Comparison of ENCODE assay signal across 8 cellular contexts in the genomic region with DNA sequence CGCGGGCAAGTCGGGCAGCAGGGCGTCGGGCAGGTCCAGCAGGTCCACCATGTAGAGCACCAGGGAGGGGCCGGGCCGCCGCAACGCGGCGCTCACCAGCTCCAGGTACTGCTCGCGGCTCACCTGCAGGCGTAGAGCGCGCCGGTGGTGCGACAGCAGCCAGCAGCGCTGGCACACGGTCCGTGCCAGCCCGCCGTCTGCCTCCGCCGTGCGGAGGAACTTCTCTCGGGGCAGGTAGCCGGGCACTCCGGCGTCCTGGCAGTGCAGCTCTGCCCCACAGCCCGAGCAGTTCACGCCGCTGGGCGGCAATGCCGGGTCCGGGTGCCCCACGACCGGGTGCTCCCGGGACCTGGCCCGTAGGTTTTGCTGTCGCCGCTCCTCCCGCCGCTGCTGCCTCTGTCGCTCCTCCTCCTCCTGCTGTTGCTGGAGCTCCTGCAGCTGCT. TPM values are rescaled to one million over a fixed set of nuclear protein-coding genes. Genes with fewer than 3 reads are reported as not detected.
A peak's percentile ranks its signal among the peaks of the same experiment; 100 is the strongest.
DNase-seq lines count a peak whose midpoint lies in the region; ATAC-seq, FAIRE-seq and TF ChIP-seq lines count a peak whose summit lies in the region.

No MANE protein-coding gene starts in this region.

- ATAC-seq in GM18519 (IDR thresholded peaks at IDR 0.05; ENCODE audit: low FRiP score, unreplicated experiment), result peak; percentile 18
- ATAC-seq in HG03066 (IDR thresholded peaks at IDR 0.05; ENCODE audit: low read depth, unreplicated experiment), result peak; percentile 23
- ATAC-seq in RWPE2 (ENCODE audit: low read depth), result peak; percentile 69

- H3K27me3 ChIP-seq in ACC112 (ENCODE audit: insufficient read depth, low read length), result no peaks in the 10 kb centered on the region
- H3K27me3 ChIP-seq in RWPE2 (ENCODE audit: insufficient read depth, poor library complexity, severe bottlenecking), result no peaks in the 10 kb centered on the region
- no peaks in the 10 kb centered on the region for H3K27me3 ChIP-seq in astrocyte (ENCODE audit: insufficient read depth, low read length)

- H3K4me1 ChIP-seq in ACC112 (ENCODE audit: control insufficient read depth, insufficient read depth, low read length, unreplicated experiment) (peaks cover 22% of the 10 kb centered on the region), RWPE2 (ENCODE audit: insufficient read depth, poor library complexity, severe bottlenecking) (peaks cover 12% of the 10 kb centered on the region), astrocyte (ENCODE audit: insufficient read depth, low read length) (peaks cover 24% of the 10 kb centered on the region)

- H3K27me3 Mint-ChIP-seq in astrocyte (ENCODE audit: low read depth, unreplicated experiment) (no peaks in the 10 kb centered on the region), immature natural killer cell (ENCODE audit: low read depth in 3 of 3) (peaks cover 20 to 40% (median 32%) of the 10 kb centered on the region in 3 donors)

- H3K4me1 Mint-ChIP-seq in astrocyte (ENCODE audit: low read depth, unreplicated experiment) (peaks cover 16% of the 10 kb centered on the region), immature natural killer cell (peaks cover 55 to 72% of the 10 kb centered on the region in 2 donors)

- H3K4me3 ChIP-seq in ACC112 (ENCODE audit: low read depth, low read length) (peak overlapping the region; percentile 96), RWPE2 (ENCODE audit: severe bottlenecking) (peak overlapping the region; percentile 62), astrocyte (ENCODE audit: insufficient read depth, low read depth, low read length) (peak overlapping the region; percentile 83)

- peak overlapping the region; percentile 94 for H2AFZ ChIP-seq in ACC112 (ENCODE audit: low read length, unreplicated experiment)
- peak overlapping the region; percentile 92 for H2AFZ ChIP-seq in astrocyte (ENCODE audit: low read depth, low read length)

- H4K20me1 ChIP-seq in astrocyte (ENCODE audit: insufficient read depth, low read length), result peaks cover 59% of the 10 kb centered on the region

- peak overlapping the region; percentile 90 for H3K9ac ChIP-seq in astrocyte (ENCODE audit: low read length)

- peaks cover 6% of the 10 kb centered on the region for H3K9me3 ChIP-seq in RWPE2 (ENCODE audit: severe bottlenecking)
- H3K9me3 ChIP-seq in astrocyte (ENCODE audit: insufficient read depth, low read depth, low read length), result no peaks in the 10 kb centered on the region

- H3K79me2 ChIP-seq in ACC112 (ENCODE audit: control insufficient read depth, insufficient read depth, low read length, unreplicated experiment) (peaks cover 64% of the 10 kb centered on the region), astrocyte (ENCODE audit: insufficient read depth, low read length) (peaks cover 77% of the 10 kb centered on the region)

- peak overlapping the region; percentile 84 for H3K27ac Mint-ChIP-seq in astrocyte (ENCODE audit: unreplicated experiment)
- peak overlapping the region; percentile 95 to 100 (median 98) for H3K27ac Mint-ChIP-seq in immature natural killer cell

- TF ChIP-seq CTCF in RWPE2 (IDR thresholded peaks at IDR 0.05; ENCODE audit: poor library complexity, severe bottlenecking), result peak; percentile 35
- TF ChIP-seq CTCF in astrocyte (IDR thresholded peaks at IDR 0.05; ENCODE audit: insufficient read depth, low read depth, low read length), result no peak

- DNase-seq in RWPE2 (ENCODE audit: low spot score) (no peak), astrocyte (ENCODE audit: low read depth) (no peak), immature natural killer cell (no peak), SKM-1 treated with dmso at 0.1 percent for 144 hours (lab: John Stamatoyannopoulos, UW; ENCODE audit: unreplicated experiment) (no peak)
- DNase-seq in stimulated activated CD4-positive, alpha-beta T cell treated with anti-CD3 and anti-CD28 coated beads, Interleukin-1b, Interleukin-23, amount 100 ng/mL, for 48 hours, result peak; percentile 50

- FAIRE-seq in astrocyte (lab: Jason Lieb, UNC), result no peak

- H3K9me3 Mint-ChIP-seq in astrocyte (ENCODE audit: unreplicated experiment) (no peaks in the 10 kb centered on the region), immature natural killer cell (peaks cover 0 to 2% (median 0%) of the 10 kb centered on the region in 6 donors)

- peak overlapping the region; percentile 99 for H3K4me3 Mint-ChIP-seq in astrocyte (ENCODE audit: unreplicated experiment)
- H3K4me3 Mint-ChIP-seq in immature natural killer cell, result peak overlapping the region; percentile 99 to 100 (median 100)

- H3K36me3 Mint-ChIP-seq in astrocyte (ENCODE audit: low read depth, unreplicated experiment), result peaks cover 17% of the 10 kb centered on the region
- peaks cover 23 to 29% (median 27%) of the 10 kb centered on the region in 3 donors for H3K36me3 Mint-ChIP-seq in immature natural killer cell

- peak overlapping the region; percentile 89 for H3K4me2 ChIP-seq in astrocyte (ENCODE audit: low read length)

- H3K27ac ChIP-seq in ACC112 (ENCODE audit: low read depth, low read length), result no peak overlapping the region; the same call in 1 of the 2 replicates
- H3K27ac ChIP-seq in RWPE2 (ENCODE audit: poor library complexity, severe bottlenecking), result peak overlapping the region; percentile 81
- H3K27ac ChIP-seq in astrocyte (ENCODE audit: low read depth, low read length), result peak overlapping the region; percentile 63

- H3K36me3 ChIP-seq in ACC112 (ENCODE audit: insufficient read depth, low read length), result peaks cover 24% of the 10 kb centered on the region
- peaks cover 41% of the 10 kb centered on the region for H3K36me3 ChIP-seq in RWPE2 (ENCODE audit: low read depth)
- peaks cover 14% of the 10 kb centered on the region for H3K36me3 ChIP-seq in astrocyte (ENCODE audit: insufficient read depth, low read length)

RNA-seq across cellular contexts. Expression of a gene that starts 0.5 kb away (rescaled TPM):
- total RNA-seq in astrocyte, result 16.2 and 17.0 TPM in 2 replicates
- polyA plus RNA-seq in immature natural killer cell, result 10 to 100 TPM; 12.2 to 18.9 (median 14.3) TPM

RNA-seq across cellular contexts. Expression of a gene that starts 1.8 kb away (rescaled TPM):
- total RNA-seq in astrocyte, result 115 and 135 TPM in 2 replicates
- polyA plus RNA-seq in immature natural killer cell, result 10 to 100 TPM; 40.7 to 71.6 (median 68.8) TPM

Comparison
In these comparisons a context has a peak if more than half of its experiments do, and no peak if none do; other contexts are left out.
1. ATAC-seq: peak in every context shown above with its lines; median percentile 69 in RWPE2; 23 in HG03066; 18 in GM18519.